17 cellular contexts compared by ENCODE assay signal in the genomic region with DNA sequence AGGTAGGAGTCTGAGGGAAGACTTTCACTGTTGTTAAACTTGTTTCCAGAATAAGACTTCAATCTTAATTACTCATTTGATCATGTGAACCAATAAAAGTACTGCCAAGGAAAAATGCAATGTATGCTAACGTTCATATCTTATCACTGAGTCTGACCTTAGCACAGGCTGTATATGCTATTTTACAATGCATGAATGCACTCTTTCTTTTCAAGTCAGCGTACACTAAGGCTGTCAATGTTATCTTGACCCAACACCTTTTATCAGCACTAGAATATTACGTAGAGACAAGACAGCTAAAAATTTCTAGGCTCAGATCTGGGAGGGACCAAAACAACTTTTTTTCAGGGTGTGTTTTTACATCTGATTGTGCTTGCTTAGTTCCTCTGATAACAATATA.
"Had no signal": no experiment of that assay in that cellular context is flagged by ENCODE, and none has a peak within 500 bp of the region (broad histone marks: within the 10 kb centered on the region; RNA-seq: fewer than 3 reads in every experiment).

No MANE protein-coding gene starts in this region.

- H3K9me3 Mint-ChIP-seq: activated naive CD4-positive, alpha-beta T cell treated with anti-CD3 and anti-CD28 coated beads, Interleukin-2, amount 10 ng/mL, durations not matched to agents 7 days and 5 days; activated T-helper 2 cell treated with anti-CD3 and anti-CD28 coated beads, Interferon-gamma antibody, Interleukin-2, Interleukin-4, amounts not matched to agents 10 μg/mL and 5 μg/mL and 100 μg/mL, durations not matched to agents 14 hours and 24 hours and 36 hours; immature natural killer cell had no signal

- H3K27me3 ChIP-seq: spleen, upper lobe of right lung had no signal

- H3K27me3 Mint-ChIP-seq: activated naive CD4-positive, alpha-beta T cell treated with anti-CD3 and anti-CD28 coated beads, Interleukin-2, amount 10 ng/mL, durations not matched to agents 7 days and 5 days; naive thymus-derived CD4-positive, alpha-beta T cell had no signal

- H3K27ac Mint-ChIP-seq: activated naive CD4-positive, alpha-beta T cell treated with anti-CD3 and anti-CD28 coated beads, Interleukin-2, amount 10 ng/mL, durations not matched to agents 7 days and 5 days; activated T-helper 2 cell treated with anti-CD3 and anti-CD28 coated beads, Interferon-gamma antibody, Interleukin-2, Interleukin-4, amounts not matched to agents 10 μg/mL and 5 μg/mL and 100 μg/mL, durations not matched to agents 14 hours and 24 hours and 36 hours had no signal

- DNase-seq: activated CD4-positive, alpha-beta T cell treated with anti-CD3 and anti-CD28 coated beads for 48 hours; activated CD8-positive, alpha-beta memory T cell treated with anti-CD3 and anti-CD28 coated beads for 24 hours; activated naive CD4-positive, alpha-beta T cell treated with anti-CD3 and anti-CD28 coated beads, Interleukin-2, amount 10 ng/mL, durations not matched to agents 7 days and 5 days; central memory CD4-positive, alpha-beta T cell; cortex of kidney; effector CD8-positive, alpha-beta T cell; immature natural killer cell; naive thymus-derived CD4-positive, alpha-beta T cell; posterior cingulate gyrus; right cardiac atrium; spleen; stimulated activated CD4-positive, alpha-beta T cell treated with anti-CD3 and anti-CD28 coated beads, Interleukin-1b, Interleukin-23, amount 100 ng/mL, for 48 hours; stimulated activated naive CD4-positive, alpha-beta T cell; substantia nigra; upper lobe of right lung had no signal

- H3K4me3 ChIP-seq: spleen, upper lobe of right lung had no signal

- ATAC-seq: naive thymus-derived CD4-positive, alpha-beta T cell; right cardiac atrium; upper lobe of right lung had no signal

- H3K4me3 Mint-ChIP-seq: activated naive CD4-positive, alpha-beta T cell treated with anti-CD3 and anti-CD28 coated beads, Interleukin-2, amount 10 ng/mL, durations not matched to agents 7 days and 5 days; immature natural killer cell; naive thymus-derived CD4-positive, alpha-beta T cell had no signal

- H3K27ac ChIP-seq: epithelial cell of prostate, upper lobe of right lung had no signal

- H3K9me3 ChIP-seq: spleen, upper lobe of right lung had no signal

- H3K4me1 ChIP-seq: upper lobe of right lung had no signal
